8 cellular contexts compared by ENCODE assay signal in the genomic region with DNA sequence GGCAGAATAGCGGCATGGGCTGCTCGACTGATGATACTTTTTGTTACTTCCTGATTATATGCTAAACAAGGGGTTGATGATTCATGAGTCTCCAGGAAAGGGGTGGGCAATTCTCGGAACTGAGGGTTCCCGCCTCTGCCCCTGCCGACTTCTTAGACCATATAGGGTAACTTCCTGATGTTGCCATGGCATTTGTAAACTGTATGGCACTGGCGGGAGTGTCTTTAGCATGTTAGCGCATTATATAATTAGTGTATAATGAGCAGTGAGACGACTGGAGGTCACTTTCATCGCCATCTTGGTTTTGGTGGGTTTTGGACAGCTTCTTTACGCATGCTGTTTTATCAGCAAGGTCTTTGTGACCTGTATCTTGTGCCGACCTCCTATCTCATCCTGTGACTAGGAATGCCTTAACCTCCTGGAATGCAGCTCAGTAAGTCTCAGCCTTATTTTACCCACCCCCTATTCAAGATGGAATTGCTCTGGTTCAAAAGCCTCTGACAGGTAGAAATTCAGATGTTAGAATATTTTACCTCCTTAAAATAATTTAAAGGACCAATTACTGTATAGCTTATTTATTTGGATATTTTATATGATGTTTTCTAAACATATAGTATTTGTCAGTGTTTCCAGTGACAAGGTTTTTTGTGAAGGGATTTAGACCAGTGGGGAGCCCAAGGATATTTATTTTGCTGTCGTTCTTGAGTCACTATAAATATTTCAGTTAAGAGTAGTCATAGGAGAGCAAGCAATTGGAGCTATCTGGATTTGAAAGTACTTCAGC.
DNase-seq lines count a peak whose midpoint lies in the region; ATAC-seq and TF ChIP-seq lines count a peak whose summit lies in the region.
"Had no signal": no experiment of that assay in that cellular context is flagged by ENCODE, and none has a peak within 500 bp of the region (broad histone marks: within the 10 kb centered on the region; RNA-seq: fewer than 3 reads in every experiment).

No MANE protein-coding gene starts in this region.

- TF ChIP-seq CTCF in colonic mucosa (IDR thresholded peaks at IDR 0.05) (no peak), right atrium auricular region (IDR thresholded peaks at IDR 0.05) (no peak)

- DNase-seq in HT-29 (ENCODE audit: low spot score) (peak; percentile 89), SJSA1 (ENCODE audit: low read depth in 1 of 2, low spot score in 2 of 2) (peak; percentile 95 to 97), colonic mucosa (no peak), cardiac septum (ENCODE audit: low spot score) (no peak), right atrium auricular region (ENCODE audit: low spot score) (no peak)
- DNase-seq in stimulated activated CD4-positive, alpha-beta T cell treated with anti-CD3 and anti-CD28 coated beads, Interleukin-4, amount 100 ng/mL, for 1 hour: peak; percentile 33
- DNase-seq: immature natural killer cell had no signal

- H3K4me3 ChIP-seq in SJSA1 (peak overlapping the region; percentile 40), colonic mucosa (no peak overlapping the region), right atrium auricular region (no peak overlapping the region)

- no peak for ATAC-seq in esophagus mucosa

- H3K4me1 ChIP-seq in SJSA1 (replicated peaks) (peaks cover 84% of the 10 kb centered on the region), colonic mucosa (no peaks in the 10 kb centered on the region), right atrium auricular region (no peaks in the 10 kb centered on the region)

- H3K36me3 ChIP-seq in SJSA1 (peaks cover 37% of the 10 kb centered on the region), colonic mucosa (no peaks in the 10 kb centered on the region), right atrium auricular region (no peaks in the 10 kb centered on the region)

- H3K9me3 ChIP-seq in SJSA1 (replicated peaks) (no peaks in the 10 kb centered on the region), colonic mucosa (no peaks in the 10 kb centered on the region), right atrium auricular region (no peaks in the 10 kb centered on the region)

- H3K9ac ChIP-seq in colonic mucosa (ENCODE audit: low read depth in 2 of 2, low read length in 2 of 2): no peak overlapping the region

- intact Hi-C loops in colonic mucosa (cut with DNase I): no loop called here
- intact Hi-C loops in cardiac septum (cut with DNase I): no loop called here

- H3K27ac ChIP-seq in SJSA1 (peak overlapping the region; percentile 96), colonic mucosa (peak overlapping the region; percentile 12), right atrium auricular region (no peak overlapping the region)

- no peaks in the 10 kb centered on the region for H3K27me3 ChIP-seq in SJSA1 (replicated peaks)
- no peaks in the 10 kb centered on the region for H3K27me3 ChIP-seq in colonic mucosa
- H3K27me3 ChIP-seq in right atrium auricular region: no peaks in the 10 kb centered on the region

Comparison
In these comparisons a context has a peak if more than half of its experiments do, and no peak if none do; other contexts are left out.
1. DNase-seq: peak in HT-29 (single experiment), SJSA1 (2 of 2) and stimulated activated CD4-positive, alpha-beta T cell treated with anti-CD3 and anti-CD28 coated beads, Interleukin-4, amount 100 ng/mL, for 1 hour (single experiment); none in colonic mucosa (single experiment), cardiac septum (single experiment) and right atrium auricular region (single experiment).
2. H3K27ac ChIP-seq: peak in SJSA1 (single experiment) and colonic mucosa (single experiment); none in right atrium auricular region (0 of 2).